Comparison of ENCODE assay signal across 19 cellular contexts in genomic region chr9:70668751-70669150, GRCh38.
DNase-seq lines count a peak whose midpoint lies in the region; TF ChIP-seq lines count a peak whose summit lies in the region.
"Had no signal": no experiment of that assay in that cellular context is flagged by ENCODE, and none has a peak within 500 bp of the region (broad histone marks: within the 10 kb centered on the region; RNA-seq: fewer than 3 reads in every experiment).

No MANE protein-coding gene starts in this region.

- peak; percentile 96 for DNase-seq in G401 (ENCODE audit: low spot score)
- peak; percentile 7 for DNase-seq in amniotic epithelial cell (ENCODE audit: low read depth)
- peak; percentile 18 for DNase-seq in fibroblast of pulmonary artery (ENCODE audit: low read depth)
- DNase-seq in putamen (ENCODE audit: low spot score): peak; percentile 16
- no peak for DNase-seq in middle frontal gyrus (ENCODE audit: extremely low spot score, low spot score)
- no peak for DNase-seq in T-helper 2 cell treated with Interferon-gamma antibody and Interleukin-4, amounts not matched to agents 5 μg/mL and 100 μg/mL, for 36 hours (ENCODE audit: low spot score)
- DNase-seq in WERI-Rb-1: no peak
- DNase-seq in stimulated activated CD4-positive, alpha-beta T cell treated with anti-CD3 and anti-CD28 coated beads, Interleukin-4, amount 100 ng/mL, for 4 hours: no peak
- DNase-seq: activated CD4-positive, alpha-beta T cell treated with anti-CD3 and anti-CD28 coated beads, Interleukin-2, amount 10 ng/mL, durations not matched to agents 24 days and 14 days; amniotic stem cell; colonic mucosa; COR-L47; H9; NCI-H1105 treated with DMSO at 0.1 percent for 48 hours; NCI-H2081 treated with DMSO at 0.1 percent for 48 hours; NCI-H524 treated with DMSO at 0.1 percent for 48 hours; SW 1271 had no signal

- no peaks in the 10 kb centered on the region for H3K36me3 ChIP-seq in WERI-Rb-1
- H3K36me3 ChIP-seq: colonic mucosa, right atrium auricular region had no signal

- no peak overlapping the region for H3K4me3 Mint-ChIP-seq in T-helper 2 cell treated with Interferon-gamma antibody and Interleukin-4, amounts not matched to agents 5 μg/mL and 100 μg/mL, for 36 hours
- H3K4me3 Mint-ChIP-seq: activated CD4-positive, alpha-beta T cell treated with anti-CD3 and anti-CD28 coated beads, Interleukin-2, amount 10 ng/mL, durations not matched to agents 24 days and 14 days; H9; stimulated activated memory B cell treated with anti-CD40 and anti-IgM and Interleukin-4, amounts not matched to agents 10 μg/mL and 1 μg/mL and 100 μg/mL, for 72 hours had no signal

- no peak overlapping the region for H3K27ac Mint-ChIP-seq in T-helper 2 cell treated with Interferon-gamma antibody and Interleukin-4, amounts not matched to agents 5 μg/mL and 100 μg/mL, for 36 hours
- H3K27ac Mint-ChIP-seq: activated CD4-positive, alpha-beta T cell treated with anti-CD3 and anti-CD28 coated beads, Interleukin-2, amount 10 ng/mL, durations not matched to agents 24 days and 14 days; H9; stimulated activated memory B cell treated with anti-CD40 and anti-IgM and Interleukin-4, amounts not matched to agents 10 μg/mL and 1 μg/mL and 100 μg/mL, for 72 hours had no signal

- H3K27me3 Mint-ChIP-seq in T-helper 2 cell treated with Interferon-gamma antibody and Interleukin-4, amounts not matched to agents 5 μg/mL and 100 μg/mL, for 36 hours (ENCODE audit: low read depth): peaks cover 4% of the 10 kb centered on the region
- H3K27me3 Mint-ChIP-seq: stimulated activated memory B cell treated with anti-CD40 and anti-IgM and Interleukin-4, amounts not matched to agents 10 μg/mL and 1 μg/mL and 100 μg/mL, for 72 hours had no signal

- H3K27me3 ChIP-seq in WERI-Rb-1 (ENCODE audit: insufficient read depth, low read depth, severe bottlenecking): no peaks in the 10 kb centered on the region
- H3K27me3 ChIP-seq: colonic mucosa, right atrium auricular region had no signal

- H3K9me3 Mint-ChIP-seq in T-helper 2 cell treated with Interferon-gamma antibody and Interleukin-4, amounts not matched to agents 5 μg/mL and 100 μg/mL, for 36 hours: no peaks in the 10 kb centered on the region
- H3K9me3 Mint-ChIP-seq: activated CD4-positive, alpha-beta T cell treated with anti-CD3 and anti-CD28 coated beads, Interleukin-2, amount 10 ng/mL, durations not matched to agents 24 days and 14 days; H9; stimulated activated memory B cell treated with anti-CD40 and anti-IgM and Interleukin-4, amounts not matched to agents 10 μg/mL and 1 μg/mL and 100 μg/mL, for 72 hours had no signal

- no peaks in the 10 kb centered on the region for H3K36me3 Mint-ChIP-seq in T-helper 2 cell treated with Interferon-gamma antibody and Interleukin-4, amounts not matched to agents 5 μg/mL and 100 μg/mL, for 36 hours (ENCODE audit: low read depth)
- H3K36me3 Mint-ChIP-seq: stimulated activated memory B cell treated with anti-CD40 and anti-IgM and Interleukin-4, amounts not matched to agents 10 μg/mL and 1 μg/mL and 100 μg/mL, for 72 hours had no signal

- H3K9me3 ChIP-seq in WERI-Rb-1 (ENCODE audit: severe bottlenecking): no peaks in the 10 kb centered on the region
- H3K9me3 ChIP-seq: colonic mucosa, right atrium auricular region had no signal

- TF ChIP-seq CTCF in fibroblast of pulmonary artery (IDR thresholded peaks at IDR 0.05; ENCODE audit: low read length, missing control alignments) (no peak), WERI-Rb-1 (IDR thresholded peaks at IDR 0.05; ENCODE audit: low read depth, low read length) (no peak)

- H3K27ac ChIP-seq in WERI-Rb-1: no peak overlapping the region
- H3K27ac ChIP-seq: colonic mucosa, right atrium auricular region had no signal

- H3K4me1 Mint-ChIP-seq in T-helper 2 cell treated with Interferon-gamma antibody and Interleukin-4, amounts not matched to agents 5 μg/mL and 100 μg/mL, for 36 hours (ENCODE audit: low read depth): peaks cover 11% of the 10 kb centered on the region
- H3K4me1 Mint-ChIP-seq: H9; stimulated activated memory B cell treated with anti-CD40 and anti-IgM and Interleukin-4, amounts not matched to agents 10 μg/mL and 1 μg/mL and 100 μg/mL, for 72 hours had no signal

- in situ Hi-C loops in G401 (cut with HindIII; ENCODE audit: low sequenced_read_pairs): no loop called here

- H3K4me3 ChIP-seq in fibroblast of pulmonary artery (replicated peaks; ENCODE audit: low read depth, low read length) (no peak overlapping the region), WERI-Rb-1 (ENCODE audit: low read depth, low read length) (no peak overlapping the region)
- H3K4me3 ChIP-seq: colonic mucosa, right atrium auricular region had no signal

Comparison
In these comparisons a context has a peak if more than half of its experiments do, and no peak if none do; other contexts are left out.
1. DNase-seq: peak in G401 (single experiment), amniotic epithelial cell (single experiment), fibroblast of pulmonary artery (single experiment) and putamen (single experiment); none in middle frontal gyrus (single experiment), T-helper 2 cell treated with Interferon-gamma antibody and Interleukin-4, amounts not matched to agents 5 μg/mL and 100 μg/mL, for 36 hours (single experiment), WERI-Rb-1 (single experiment) and stimulated activated CD4-positive, alpha-beta T cell treated with anti-CD3 and anti-CD28 coated beads, Interleukin-4, amount 100 ng/mL, for 4 hours (0 of 2).